In the genomic region with DNA sequence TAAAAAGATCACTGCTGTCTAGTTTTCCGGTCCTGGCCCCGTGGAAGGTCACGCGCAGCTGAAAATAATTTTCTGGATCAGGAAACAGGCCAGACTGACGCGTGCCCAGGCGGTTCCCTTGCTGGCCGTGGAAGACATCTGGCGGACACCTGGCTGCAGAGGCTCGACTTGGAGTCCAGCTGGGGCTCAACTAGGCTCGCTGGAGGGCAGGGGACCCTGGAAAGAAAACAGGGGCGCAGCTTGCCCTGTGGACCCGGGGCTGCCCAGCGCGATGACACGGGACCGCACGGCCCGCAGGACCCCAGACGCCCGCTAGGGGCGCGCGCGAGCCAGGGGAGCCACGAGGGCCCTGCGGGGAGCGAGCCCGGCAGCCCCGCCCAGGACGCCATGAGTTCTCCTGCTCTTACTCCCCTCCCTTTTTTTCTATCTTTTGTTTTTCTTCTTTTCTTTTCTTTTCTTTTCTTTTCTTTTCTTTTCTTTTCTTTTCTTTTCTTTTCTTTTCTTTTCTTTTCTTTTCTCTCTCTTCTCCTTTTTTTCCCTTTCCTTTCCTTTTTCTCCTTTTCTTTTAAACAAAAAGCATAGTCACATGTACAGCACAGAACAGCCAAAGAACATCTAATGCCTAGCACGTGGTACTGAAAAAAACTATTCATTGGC, we compare ENCODE assay signal across 8 cellular contexts.
A peak's percentile ranks its signal among the peaks of the same experiment; 100 is the strongest.
DNase-seq lines count a peak whose midpoint lies in the region; TF ChIP-seq lines count a peak whose summit lies in the region.

No MANE protein-coding gene starts in this region.

- no peaks in the 10 kb centered on the region for H3K9me3 ChIP-seq in iPS-15b (ENCODE audit: control insufficient read depth, insufficient read depth, low read length)

- no peaks in the 10 kb centered on the region for H3K36me3 ChIP-seq in iPS-15b (ENCODE audit: control insufficient read depth, insufficient read depth, low read length)

- H3K9ac ChIP-seq in iPS-15b (ENCODE audit: low read depth, low read length): no peak overlapping the region

- in situ Hi-C loops in astrocyte of the cerebellum (cut with HindIII; ENCODE audit: low sequenced_read_pairs): no loop called here

- H3K4me3 ChIP-seq in astrocyte of the cerebellum (ENCODE audit: low read depth, low read length) (no peak overlapping the region), iPS-15b (ENCODE audit: low read depth, low read length) (peak overlapping the region; percentile 13)

- H3K4me1 ChIP-seq in iPS-15b (ENCODE audit: control insufficient read depth, insufficient read depth, low read length): no peaks in the 10 kb centered on the region

- H3K27me3 ChIP-seq in iPS-15b (ENCODE audit: control insufficient read depth, insufficient read depth, low read length): no peaks in the 10 kb centered on the region

- TF ChIP-seq CTCF in astrocyte of the cerebellum (IDR thresholded peaks at IDR 0.05; ENCODE audit: low read depth, low read length, missing control alignments): peak; percentile 83

- DNase-seq in NCI-H82 (lab: John Stamatoyannopoulos, UW) (peak; percentile 79), NCI-H82 treated with DMSO at 0.1 percent for 48 hours (lab: John Stamatoyannopoulos, UW; ENCODE audit: unreplicated experiment) (no peak), HS-5 (ENCODE audit: low read depth) (peak; percentile 35), T-helper 9 cell (peak; percentile 75), astrocyte of the cerebellum (ENCODE audit: low read depth) (no peak), NCI-H128 (lab: John Stamatoyannopoulos, UW; ENCODE audit: unreplicated experiment) (no peak)
- DNase-seq in stimulated activated CD4-positive, alpha-beta T cell treated with anti-CD3 and anti-CD28 coated beads, Interleukin-12 subunit alpha, Interleukin-12 subunit beta, amount 100 ng/mL, for 48 hours (ENCODE audit: low read depth in 2 of 3, low spot score in 1 of 3): peak; percentile 57 to 83 (median 78)

Comparison
In these comparisons a context has a peak if more than half of its experiments do, and no peak if none do; other contexts are left out.
1. DNase-seq: peak in NCI-H82 (single experiment), HS-5 (single experiment), T-helper 9 cell (single experiment) and stimulated activated CD4-positive, alpha-beta T cell treated with anti-CD3 and anti-CD28 coated beads, Interleukin-12 subunit alpha, Interleukin-12 subunit beta, amount 100 ng/mL, for 48 hours (3 of 3); none in NCI-H82 treated with DMSO at 0.1 percent for 48 hours (single experiment), astrocyte of the cerebellum (single experiment) and NCI-H128 (single experiment).